8 cellular contexts compared by ENCODE assay signal in the genomic region with DNA sequence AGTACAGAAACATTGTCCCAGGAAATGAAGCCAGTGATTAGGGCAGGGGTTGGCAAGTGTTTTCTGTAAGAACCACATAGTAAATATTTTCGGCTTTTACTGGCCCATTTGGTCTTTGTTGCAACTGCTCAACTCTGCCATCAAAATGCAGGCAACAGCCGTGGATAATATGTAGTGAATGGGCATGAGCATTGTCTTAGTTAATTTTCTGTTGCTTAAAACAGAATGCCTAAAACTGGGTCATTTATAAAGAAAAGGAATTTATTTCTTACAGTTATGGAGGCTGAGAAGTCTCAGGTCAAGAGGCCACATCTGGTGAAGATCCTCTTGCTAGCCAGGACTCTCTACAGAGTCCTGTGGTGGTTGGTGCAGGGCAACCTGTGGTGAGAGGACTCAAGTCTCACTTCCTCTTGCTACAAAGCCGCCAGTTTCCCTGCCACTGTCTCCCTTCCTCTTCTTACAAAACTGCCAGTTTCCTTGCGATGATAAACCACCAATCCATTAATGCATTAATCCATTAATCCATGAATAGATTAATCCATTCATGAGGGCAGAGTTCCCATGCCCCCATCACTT.
DNase-seq lines count a peak whose midpoint lies in the region; ATAC-seq and TF ChIP-seq lines count a peak whose summit lies in the region.

No MANE protein-coding gene starts in this region.

- DNase-seq in heart left ventricle = no peak
- DNase-seq in right atrium auricular region (ENCODE audit: low spot score) = no peak
- DNase-seq in RPMI8226 = peak; percentile 92
- no peak for DNase-seq in upper lobe of right lung
- no peak for DNase-seq in NCI-H2029 treated with DMSO at 0.1 percent for 48 hours (lab: John Stamatoyannopoulos, UW)
- DNase-seq in HAP-1 (ENCODE audit: low spot score in 2 of 2) = no peak
- no peak for DNase-seq in glomerular visceral epithelial cell (ENCODE audit: extremely low spot score)

- H3K27me3 ChIP-seq in heart left ventricle = no peaks in the 10 kb centered on the region
- H3K27me3 ChIP-seq in right atrium auricular region = no peaks in the 10 kb centered on the region
- no peaks in the 10 kb centered on the region for H3K27me3 ChIP-seq in upper lobe of right lung
- no peaks in the 10 kb centered on the region for H3K27me3 ChIP-seq in HAP-1 (ENCODE audit: low read depth)

- H3K4me3 ChIP-seq in heart left ventricle (no peak overlapping the region), right atrium auricular region (no peak overlapping the region), upper lobe of right lung (no peak overlapping the region), HAP-1 (no peak overlapping the region)

- 90 to 94% (median 93%) methylated on average over 4 of the region's 4 CpGs for WGBS in heart left ventricle, 4 donors

- H3K4me1 ChIP-seq in heart left ventricle (peaks cover 0 to 64% (median 13%) of the 10 kb centered on the region in 12 donors), right atrium auricular region (peaks cover 0 to 15% of the 10 kb centered on the region in 2 donors), upper lobe of right lung (peaks cover 26% of the 10 kb centered on the region), HAP-1 (no peaks in the 10 kb centered on the region)

- H3K36me3 ChIP-seq in heart left ventricle = no peaks in the 10 kb centered on the region
- no peaks in the 10 kb centered on the region for H3K36me3 ChIP-seq in right atrium auricular region
- H3K36me3 ChIP-seq in upper lobe of right lung = no peaks in the 10 kb centered on the region
- H3K36me3 ChIP-seq in HAP-1 (replicated peaks) = no peaks in the 10 kb centered on the region

- no peak for TF ChIP-seq POLR2A in heart left ventricle (IDR thresholded peaks at IDR 0.05)

- H3K9me3 ChIP-seq in heart left ventricle (no peaks in the 10 kb centered on the region), right atrium auricular region (no peaks in the 10 kb centered on the region), upper lobe of right lung (no peaks in the 10 kb centered on the region), HAP-1 (no peaks in the 10 kb centered on the region)

- TF ChIP-seq CTCF in heart left ventricle (IDR thresholded peaks at IDR 0.05) (no peak), right atrium auricular region (IDR thresholded peaks at IDR 0.05) (no peak), upper lobe of right lung (IDR thresholded peaks at IDR 0.05) (no peak)

- in situ Hi-C loops in HAP-1 (cut with MboI; ENCODE audit: low sequenced_read_pairs) = no loop called here

- intact Hi-C loops in heart left ventricle (cut with DNase I) (loop anchor here in 1 of 10 donors (10.0 kb wide), 1 partner anchor 212 kb away; the partner anchor contains the start of gene ETS2), upper lobe of right lung (cut with DNase I) (no loop called here)

- peak in 3 of 4 donors; percentile 44 to 51 (median 46) for ATAC-seq in heart left ventricle
- ATAC-seq in HG03025 (IDR thresholded peaks at IDR 0.05; ENCODE audit: low FRiP score, unreplicated experiment) = peak; percentile 82
- ATAC-seq in upper lobe of right lung = peak; percentile 82

- peak overlapping the region in 1 of 12 donors; percentile 28 for H3K27ac ChIP-seq in heart left ventricle
- no peak overlapping the region for H3K27ac ChIP-seq in right atrium auricular region
- H3K27ac ChIP-seq in upper lobe of right lung = peak overlapping the region; percentile 11
